In the genomic region with DNA sequence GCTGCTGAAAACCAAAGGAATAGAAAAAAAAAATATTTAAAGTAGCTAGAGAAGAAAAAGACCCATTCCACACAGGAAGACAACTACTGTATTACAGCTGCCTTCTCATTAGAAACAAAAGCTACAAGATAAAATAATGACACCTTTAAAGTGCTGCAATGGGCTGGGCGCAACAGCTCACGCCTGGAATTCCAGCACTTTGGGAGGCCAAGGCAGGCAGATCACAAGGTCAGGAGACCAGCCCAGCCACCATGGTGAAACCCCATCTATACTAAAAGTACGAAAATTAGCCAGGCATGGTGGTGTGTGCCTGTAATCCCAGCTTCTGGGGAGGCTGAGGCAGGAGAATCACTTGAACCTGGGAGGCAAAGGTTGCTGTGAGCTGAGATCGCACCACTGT, we compare ENCODE assay signal across 15 cellular contexts. TPM values are rescaled to one million over a fixed set of nuclear protein-coding genes. Genes with fewer than 3 reads are reported as not detected.
DNase-seq lines count a peak whose midpoint lies in the region; ATAC-seq and TF ChIP-seq lines count a peak whose summit lies in the region.
"Had no signal": no experiment of that assay in that cellular context is flagged by ENCODE, and none has a peak within 500 bp of the region (broad histone marks: within the 10 kb centered on the region; RNA-seq: fewer than 3 reads in every experiment).

No MANE protein-coding gene starts in this region.

- CTCF ChIA-PET in activated naive CD4-positive, alpha-beta T cell treated with anti-CD3 and anti-CD28 coated beads for 36 hours (lab: Charles Lee) = interaction anchor here (0.8 kb wide), 1 partner anchor 20 kb away, joined by 3 read pairs; no protein-coding TSS in a partner anchor
- CTCF ChIA-PET in activated naive CD4-positive, alpha-beta T cell treated with anti-CD3 and anti-CD28 coated beads, Interleukin-2, amount 10 ng/mL, durations not matched to agents 7 days and 5 days (lab: Charles Lee) = interaction anchor here (0.7 to 1.0 kb wide), 2 partner anchors 20 to 948 kb away, joined by 3 read pairs; no protein-coding TSS in a partner anchor
- CTCF ChIA-PET in RWPE1 (lab: Yijun Ruan, JAX) = interaction anchor here (1.0 kb wide), 1 partner anchor 9 kb away, joined by 3 read pairs; no protein-coding TSS in a partner anchor

- no peaks in the 10 kb centered on the region for H3K9me3 ChIP-seq in endodermal cell (ENCODE audit: control insufficient read depth, low read length)
- H3K9me3 ChIP-seq: BLaER1 treated with 17β-estradiol and CSF1 and Interleukin-3, amounts not matched to agents 10 nM and 100 nM had no signal

- H3K36me3 ChIP-seq in endodermal cell (ENCODE audit: control insufficient read depth, insufficient read depth, low read length) = peaks cover 80% of the 10 kb centered on the region

- ATAC-seq in stimulated activated naive B cell treated with anti-CD40 and anti-IgM and Interleukin-4, amounts not matched to agents 10 μg/mL and 1 μg/mL and 100 μg/mL, for 72 hours (replicated peaks) = no peak
- ATAC-seq in HG03378 (IDR thresholded peaks at IDR 0.05; ENCODE audit: unreplicated experiment) = no peak

- intact Hi-C loops in activated naive CD4-positive, alpha-beta T cell treated with anti-CD3 and anti-CD28 coated beads for 36 hours (cut with micrococcal nuclease) = loop anchor here (2.0 kb wide), 1 partner anchor 31 kb away; a partner anchor contains a TSS

- H3K4me3 ChIP-seq in endodermal cell (ENCODE audit: low read length) = no peak overlapping the region
- H3K4me3 ChIP-seq: BLaER1 treated with 17β-estradiol and CSF1 and Interleukin-3, amounts not matched to agents 10 nM and 100 nM had no signal

- TF ChIP-seq CTCF in RWPE1 (conservative IDR thresholded peaks at IDR 0.05; ENCODE audit: low read depth) (no peak), endodermal cell (conservative IDR thresholded peaks at IDR 0.05) (no peak)

- H3K4me1 Mint-ChIP-seq in activated naive CD4-positive, alpha-beta T cell treated with anti-CD3 and anti-CD28 coated beads for 36 hours (ENCODE audit: low read depth) = peaks cover 20% of the 10 kb centered on the region
- peaks cover 4% of the 10 kb centered on the region for H3K4me1 Mint-ChIP-seq in activated naive CD4-positive, alpha-beta T cell treated with anti-CD3 and anti-CD28 coated beads, Interleukin-2, amount 10 ng/mL, durations not matched to agents 7 days and 5 days
- no peaks in the 10 kb centered on the region for H3K4me1 Mint-ChIP-seq in endodermal cell
- peaks cover 7 to 11% of the 10 kb centered on the region in 2 donors for H3K4me1 Mint-ChIP-seq in stimulated activated naive B cell treated with anti-CD40 and anti-IgM and Interleukin-4, amounts not matched to agents 10 μg/mL and 1 μg/mL and 100 μg/mL, for 72 hours

- H3K27me3 Mint-ChIP-seq in activated naive CD4-positive, alpha-beta T cell treated with anti-CD3 and anti-CD28 coated beads for 36 hours (ENCODE audit: low read depth) = no peaks in the 10 kb centered on the region
- no peaks in the 10 kb centered on the region for H3K27me3 Mint-ChIP-seq in activated naive CD4-positive, alpha-beta T cell treated with anti-CD3 and anti-CD28 coated beads, Interleukin-2, amount 10 ng/mL, durations not matched to agents 7 days and 5 days
- H3K27me3 Mint-ChIP-seq in endodermal cell (ENCODE audit: insufficient read depth) = no peaks in the 10 kb centered on the region
- H3K27me3 Mint-ChIP-seq in stimulated activated naive B cell treated with anti-CD40 and anti-IgM and Interleukin-4, amounts not matched to agents 10 μg/mL and 1 μg/mL and 100 μg/mL, for 72 hours = no peaks in the 10 kb centered on the region
- H3K27me3 Mint-ChIP-seq: CD4-positive, CD25-positive, alpha-beta regulatory T cell had no signal

- H3K9ac ChIP-seq in endodermal cell (ENCODE audit: extremely low read depth, low read length, poor library complexity, severe bottlenecking) = no peak overlapping the region
- H3K9ac ChIP-seq: BLaER1 treated with 17β-estradiol and CSF1 and Interleukin-3, amounts not matched to agents 10 nM and 100 nM had no signal

- H3K27ac Mint-ChIP-seq in activated naive CD4-positive, alpha-beta T cell treated with anti-CD3 and anti-CD28 coated beads for 36 hours = peak overlapping the region; percentile 53
- H3K27ac Mint-ChIP-seq in activated naive CD4-positive, alpha-beta T cell treated with anti-CD3 and anti-CD28 coated beads, Interleukin-2, amount 10 ng/mL, durations not matched to agents 7 days and 5 days = no peak overlapping the region
- H3K27ac Mint-ChIP-seq in endodermal cell = no peak overlapping the region
- H3K27ac Mint-ChIP-seq in stimulated activated naive B cell treated with anti-CD40 and anti-IgM and Interleukin-4, amounts not matched to agents 10 μg/mL and 1 μg/mL and 100 μg/mL, for 72 hours = peak overlapping the region; percentile 37
- H3K27ac Mint-ChIP-seq: HFFc6 had no signal

- no peak overlapping the region for H3K4me3 Mint-ChIP-seq in activated naive CD4-positive, alpha-beta T cell treated with anti-CD3 and anti-CD28 coated beads for 36 hours
- H3K4me3 Mint-ChIP-seq in activated naive CD4-positive, alpha-beta T cell treated with anti-CD3 and anti-CD28 coated beads, Interleukin-2, amount 10 ng/mL, durations not matched to agents 7 days and 5 days = no peak overlapping the region
- H3K4me3 Mint-ChIP-seq in endodermal cell = no peak overlapping the region
- H3K4me3 Mint-ChIP-seq in stimulated activated naive B cell treated with anti-CD40 and anti-IgM and Interleukin-4, amounts not matched to agents 10 μg/mL and 1 μg/mL and 100 μg/mL, for 72 hours = no peak overlapping the region
- H3K4me3 Mint-ChIP-seq: HFFc6 had no signal

- no peaks in the 10 kb centered on the region for H3K4me1 ChIP-seq in endodermal cell (ENCODE audit: control insufficient read depth, insufficient read depth, low read length)
- H3K4me1 ChIP-seq: BLaER1 treated with 17β-estradiol and CSF1 and Interleukin-3, amounts not matched to agents 10 nM and 100 nM had no signal

- 84 to 92% methylated on average over 2 to 4 of the region's 4 CpGs for WGBS in endodermal cell (ENCODE audit: insufficient coverage in 1 of 2, insufficient read length in 1 of 2), 2 experiments

- H3K27ac ChIP-seq in RWPE1 (0 out of 2 replicates have a peak overlapping the region, but pooled peaks have one; percentile 26), endodermal cell (ENCODE audit: low read depth, low read length) (no peak overlapping the region)
- H3K27ac ChIP-seq: BLaER1 treated with 17β-estradiol and CSF1 and Interleukin-3, amounts not matched to agents 10 nM and 100 nM; HL-60 had no signal

- no peaks in the 10 kb centered on the region for H3K27me3 ChIP-seq in endodermal cell (ENCODE audit: control insufficient read depth, insufficient read depth, low read length, poor library complexity, severe bottlenecking)
- H3K27me3 ChIP-seq: BLaER1 treated with 17β-estradiol and CSF1 and Interleukin-3, amounts not matched to agents 10 nM and 100 nM had no signal

- no peaks in the 10 kb centered on the region for H3K9me3 Mint-ChIP-seq in activated naive CD4-positive, alpha-beta T cell treated with anti-CD3 and anti-CD28 coated beads for 36 hours
- no peaks in the 10 kb centered on the region for H3K9me3 Mint-ChIP-seq in activated naive CD4-positive, alpha-beta T cell treated with anti-CD3 and anti-CD28 coated beads, Interleukin-2, amount 10 ng/mL, durations not matched to agents 7 days and 5 days
- no peaks in the 10 kb centered on the region for H3K9me3 Mint-ChIP-seq in endodermal cell
- H3K9me3 Mint-ChIP-seq in stimulated activated naive B cell treated with anti-CD40 and anti-IgM and Interleukin-4, amounts not matched to agents 10 μg/mL and 1 μg/mL and 100 μg/mL, for 72 hours = no peaks in the 10 kb centered on the region
- H3K9me3 Mint-ChIP-seq: CD4-positive, CD25-positive, alpha-beta regulatory T cell; HFFc6 had no signal

- peaks cover 40% of the 10 kb centered on the region for H3K36me3 Mint-ChIP-seq in activated naive CD4-positive, alpha-beta T cell treated with anti-CD3 and anti-CD28 coated beads for 36 hours (ENCODE audit: low read depth)
- peaks cover 48% of the 10 kb centered on the region for H3K36me3 Mint-ChIP-seq in activated naive CD4-positive, alpha-beta T cell treated with anti-CD3 and anti-CD28 coated beads, Interleukin-2, amount 10 ng/mL, durations not matched to agents 7 days and 5 days
- H3K36me3 Mint-ChIP-seq in endodermal cell (ENCODE audit: low read depth) = peaks cover 78% of the 10 kb centered on the region
- H3K36me3 Mint-ChIP-seq in stimulated activated naive B cell treated with anti-CD40 and anti-IgM and Interleukin-4, amounts not matched to agents 10 μg/mL and 1 μg/mL and 100 μg/mL, for 72 hours = peaks cover 44 to 53% of the 10 kb centered on the region in 2 donors

- DNase-seq in activated naive CD4-positive, alpha-beta T cell treated with anti-CD3 and anti-CD28 coated beads for 36 hours = no peak
- DNase-seq in activated naive CD4-positive, alpha-beta T cell treated with anti-CD3 and anti-CD28 coated beads, Interleukin-2, amount 10 ng/mL, durations not matched to agents 7 days and 5 days = no peak
- DNase-seq in RWPE1 (ENCODE audit: low spot score) (no peak), endodermal cell (peak; percentile 56)
- no peak for DNase-seq in stimulated activated naive B cell treated with anti-CD40 and anti-IgM and Interleukin-4, amounts not matched to agents 10 μg/mL and 1 μg/mL and 100 μg/mL, for 72 hours
- DNase-seq in central memory CD4-positive, alpha-beta T cell = no peak
- DNase-seq: ACHN; Calu3; CD4-positive, CD25-positive, alpha-beta regulatory T cell; DMS 273 treated with DMSO at 0.1 percent for 48 hours; HCEC 1CT; HFFc6 had no signal

- POLR2A ChIA-PET in RWPE1 (lab: Yijun Ruan, JAX; ENCODE audit: low non-redundant PET) = no interaction called here

RNA-seq across cellular contexts. Expression of a gene that starts 31.0 kb away (rescaled TPM):
- 10 to 100 TPM; 31.1 to 32.7 TPM for total RNA-seq in activated naive CD4-positive, alpha-beta T cell treated with anti-CD3 and anti-CD28 coated beads for 36 hours
- 10 to 100 TPM; 42.7 to 46.4 TPM for total RNA-seq in endodermal cell
- 19.6 TPM for polyA plus RNA-seq in endodermal cell (2013, experiment 1 of 2)
- polyA plus RNA-seq in endodermal cell (2013, experiment 2 of 2) = 16.8 TPM

Comparison
In these comparisons a context has a peak if more than half of its experiments do, and no peak if none do; other contexts are left out.
1. H3K27ac Mint-ChIP-seq: peak in activated naive CD4-positive, alpha-beta T cell treated with anti-CD3 and anti-CD28 coated beads for 36 hours (single experiment) and stimulated activated naive B cell treated with anti-CD40 and anti-IgM and Interleukin-4, amounts not matched to agents 10 μg/mL and 1 μg/mL and 100 μg/mL, for 72 hours (single experiment); none in activated naive CD4-positive, alpha-beta T cell treated with anti-CD3 and anti-CD28 coated beads, Interleukin-2, amount 10 ng/mL, durations not matched to agents 7 days and 5 days (single experiment) and endodermal cell (single experiment).